ENCODE assay signal across 1 cellular context in the genomic region with DNA sequence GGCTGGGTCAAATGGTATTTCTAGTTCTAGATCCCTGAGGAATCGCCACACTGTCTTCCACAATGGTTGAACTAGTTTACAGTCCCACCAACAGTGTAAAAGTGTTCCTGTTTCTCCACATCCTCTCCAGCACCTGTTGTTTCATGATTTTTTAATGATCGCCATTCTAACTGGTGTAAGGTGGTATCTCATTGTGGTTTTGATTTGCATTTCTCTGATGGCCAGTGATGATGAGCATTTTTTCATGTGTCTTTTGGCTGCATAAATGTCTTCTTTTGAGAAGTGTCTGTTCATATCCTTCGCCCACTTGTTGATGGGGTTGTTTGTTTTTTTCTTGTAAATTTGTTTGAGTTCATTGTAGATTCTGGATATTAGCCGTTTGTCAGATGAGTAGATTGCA.
TF ChIP-seq lines count a peak whose summit lies in the region.
"Not testable (repeated sequence)": the region's sequence is repeated elsewhere in the genome, so short reads cannot be mapped to it uniquely, and the experiment has no call there.

No MANE protein-coding gene starts in this region.

- not testable (repeated sequence) for H3K27ac ChIP-seq in HEK293 (ENCODE audit: extremely low read depth, low read depth, low read length)

- CTCF ChIA-PET in HEK293 (lab: Yijun Ruan, JAX), result not testable (repeated sequence)

- not testable (repeated sequence) for H3K36me3 ChIP-seq in HEK293 (ENCODE audit: control insufficient read depth in 2 of 2, insufficient read depth in 1 of 2, low read length in 2 of 2)

- H3K4me3 ChIP-seq in HEK293 (ENCODE audit: low read depth, low read length), result not testable (repeated sequence)

- not testable (repeated sequence) for H3K9me3 ChIP-seq in HEK293 (ENCODE audit: control insufficient read depth, insufficient read depth, low read depth, low read length)

- TF ChIP-seq CTCF in HEK293 (tag by site-specific recombination; IDR thresholded peaks at IDR 0.05), result not testable (repeated sequence)

- not testable (repeated sequence) for H3K4me1 ChIP-seq in HEK293 (ENCODE audit: control insufficient read depth, insufficient read depth, low read length)

- POLR2A ChIA-PET in HEK293 (lab: Yijun Ruan, JAX), result not testable (repeated sequence)

TF ChIP-seq in HEK293, 187 proteins besides CTCF, POLR2A, EP300 and RAD21:
- peak; percentile 65 for TF ChIP-seq SCRT2 (tag by site-specific recombination; IDR thresholded peaks at IDR 0.05)
- TF ChIP-seq SCRT1 (tag by site-specific recombination; IDR thresholded peaks at IDR 0.05; ENCODE audit: borderline replicate concordance), result peak; percentile 56; the same call in 1 of the 2 replicates
